Comparison of ENCODE assay signal across 1 cellular context in the genomic region with DNA sequence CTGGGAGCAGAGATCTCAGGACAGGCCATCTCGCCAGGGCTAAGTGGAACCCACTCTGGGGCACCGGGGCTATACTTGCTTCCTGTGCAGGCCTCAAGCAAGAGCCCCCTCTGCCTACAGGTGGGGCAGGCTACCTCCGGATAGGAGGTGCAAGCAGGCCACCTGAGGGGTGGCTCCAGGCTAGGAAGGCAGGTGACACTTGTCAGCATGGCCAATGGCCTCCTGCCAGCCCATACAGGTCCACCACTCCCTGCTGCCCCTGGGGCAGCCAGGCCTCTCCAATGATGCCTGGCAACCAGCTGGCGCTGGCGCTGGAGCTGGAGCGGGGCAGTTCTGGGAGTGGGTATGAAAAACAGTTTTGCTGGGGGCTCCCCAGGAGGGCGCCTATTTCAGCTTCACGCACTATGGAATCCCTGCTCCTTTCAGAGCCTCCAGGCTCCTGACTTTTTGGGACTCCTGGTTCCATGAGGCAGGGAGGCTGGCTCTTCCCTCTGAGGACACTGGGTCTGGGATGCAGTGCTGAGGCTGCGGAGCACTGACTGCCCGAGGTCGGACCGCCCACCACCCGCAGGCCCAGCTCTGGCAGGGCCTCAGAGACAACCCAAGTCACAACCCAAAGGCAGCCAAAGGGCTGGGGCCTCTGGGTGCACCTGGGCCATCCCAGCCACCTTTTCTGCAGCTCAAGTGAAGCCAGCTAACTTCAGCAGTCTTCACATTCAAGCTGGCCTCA.
A peak's percentile ranks its signal among the peaks of the same experiment; 100 is the strongest.
TF ChIP-seq lines count a peak whose summit lies in the region.

No MANE protein-coding gene starts in this region.

TF ChIP-seq in HepG2, 621 proteins besides CTCF, POLR2A, EP300 and RAD21:
- TF ChIP-seq ZNF841 (CRISPR knock-in tag; IDR thresholded peaks at IDR 0.05; ENCODE audit: borderline replicate concordance) (no peak), SRY (CRISPR knock-in tag; IDR thresholded peaks at IDR 0.05) (no peak), NR1H2 (CRISPR knock-in tag; IDR thresholded peaks at IDR 0.05; ENCODE audit: borderline replicate concordance, low read depth) (no peak), ZC3H13 (CRISPR knock-in tag; IDR thresholded peaks at IDR 0.05) (no peak; the same call in 1 of the 2 replicates), ZSCAN12 (CRISPR knock-in tag; IDR thresholded peaks at IDR 0.05) (no peak), AGO2 (optimal IDR thresholded peaks at IDR 0.05; ENCODE audit: low read depth, low read length) (peak; percentile 10)
- TF ChIP-seq, protein P1, sequence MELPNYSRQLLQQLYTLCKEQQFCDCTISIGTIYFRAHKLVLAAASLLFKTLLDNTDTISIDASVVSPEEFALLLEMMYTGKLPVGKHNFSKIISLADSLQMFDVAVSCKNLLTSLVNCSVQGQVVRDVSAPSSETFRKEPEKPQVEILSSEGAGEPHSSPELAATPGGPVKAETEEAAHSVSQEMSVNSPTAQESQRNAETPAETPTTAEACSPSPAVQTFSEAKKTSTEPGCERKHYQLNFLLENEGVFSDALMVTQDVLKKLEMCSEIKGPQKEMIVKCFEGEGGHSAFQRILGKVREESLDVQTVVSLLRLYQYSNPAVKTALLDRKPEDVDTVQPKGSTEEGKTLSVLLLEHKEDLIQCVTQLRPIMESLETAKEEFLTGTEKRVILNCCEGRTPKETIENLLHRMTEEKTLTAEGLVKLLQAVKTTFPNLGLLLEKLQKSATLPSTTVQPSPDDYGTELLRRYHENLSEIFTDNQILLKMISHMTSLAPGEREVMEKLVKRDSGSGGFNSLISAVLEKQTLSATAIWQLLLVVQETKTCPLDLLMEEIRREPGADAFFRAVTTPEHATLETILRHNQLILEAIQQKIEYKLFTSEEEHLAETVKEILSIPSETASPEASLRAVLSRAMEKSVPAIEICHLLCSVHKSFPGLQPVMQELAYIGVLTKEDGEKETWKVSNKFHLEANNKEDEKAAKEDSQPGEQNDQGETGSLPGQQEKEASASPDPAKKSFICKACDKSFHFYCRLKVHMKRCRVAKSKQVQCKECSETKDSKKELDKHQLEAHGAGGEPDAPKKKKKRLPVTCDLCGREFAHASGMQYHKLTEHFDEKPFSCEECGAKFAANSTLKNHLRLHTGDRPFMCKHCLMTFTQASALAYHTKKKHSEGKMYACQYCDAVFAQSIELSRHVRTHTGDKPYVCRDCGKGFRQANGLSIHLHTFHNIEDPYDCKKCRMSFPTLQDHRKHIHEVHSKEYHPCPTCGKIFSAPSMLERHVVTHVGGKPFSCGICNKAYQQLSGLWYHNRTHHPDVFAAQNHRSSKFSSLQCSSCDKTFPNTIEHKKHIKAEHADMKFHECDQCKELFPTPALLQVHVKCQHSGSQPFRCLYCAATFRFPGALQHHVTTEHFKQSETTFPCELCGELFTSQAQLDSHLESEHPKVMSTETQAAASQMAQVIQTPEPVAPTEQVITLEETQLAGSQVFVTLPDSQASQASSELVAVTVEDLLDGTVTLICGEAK (IDR thresholded peaks at IDR 0.05): no peak
- TF ChIP-seq, protein P1 (CRISPR knock-in tag; IDR thresholded peaks at IDR 0.05): no peak
TF ChIP-seq in HepG2: peak in this region for 1.
